ENCODE assay signal across 18 cellular contexts in the genomic region with DNA sequence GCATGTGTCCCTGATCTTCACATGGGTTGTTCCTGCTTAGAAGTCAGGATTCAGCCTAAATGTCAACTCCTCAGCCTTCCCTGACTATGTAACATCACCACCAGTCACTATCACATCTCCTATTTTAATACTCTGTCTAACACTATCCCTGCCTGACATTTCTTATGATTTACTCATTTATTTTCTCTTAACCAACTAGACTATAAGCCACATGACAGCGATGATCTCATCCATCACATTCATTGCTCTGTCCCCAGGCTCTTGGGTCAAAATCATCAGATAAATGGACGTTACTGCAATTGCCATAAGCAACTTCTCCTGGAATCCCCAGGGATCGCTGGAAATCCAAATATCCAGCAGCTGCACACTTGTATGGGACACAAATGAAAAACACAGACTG. TPM values are rescaled to one million over a fixed set of nuclear protein-coding genes. Genes with fewer than 3 reads are reported as not detected.
DNase-seq lines count a peak whose midpoint lies in the region; ATAC-seq and TF ChIP-seq lines count a peak whose summit lies in the region.
"Had no signal": no experiment of that assay in that cellular context is flagged by ENCODE, and none has a peak within 500 bp of the region (broad histone marks: within the 10 kb centered on the region; RNA-seq: fewer than 3 reads in every experiment).

No MANE protein-coding gene starts in this region.

- ATAC-seq in HG03280 (IDR thresholded peaks at IDR 0.05; ENCODE audit: unreplicated experiment) (no peak), GM18517 (IDR thresholded peaks at IDR 0.05; ENCODE audit: unreplicated experiment) (no peak)
- ATAC-seq: HepG2 had no signal

- H3K27me3 ChIP-seq in GM23248 (replicated peaks; ENCODE audit: insufficient read depth) (no peaks in the 10 kb centered on the region), vagina (no peaks in the 10 kb centered on the region)
- H3K27me3 ChIP-seq: Peyer's patch had no signal

- H2AFZ ChIP-seq in GM23248: no peak overlapping the region

- in situ Hi-C loops in GM23248 (cut with MboI) (no loop called here), SK-MEL-5 (cut with HindIII; ENCODE audit: low pct_unique_long_range_greater_than_20kb, low sequenced_read_pairs) (no loop called here)

- H3K9me2 ChIP-seq in GM23248 (ENCODE audit: insufficient read depth): no peaks in the 10 kb centered on the region

- no peaks in the 10 kb centered on the region for H3K9me3 ChIP-seq in GM23248 (ENCODE audit: low read depth)
- no peaks in the 10 kb centered on the region for H3K9me3 ChIP-seq in vagina
- H3K9me3 ChIP-seq: Peyer's patch had no signal

- H3F3A ChIP-seq in GM23248 (ENCODE audit: insufficient read depth): peaks cover 20% of the 10 kb centered on the region; the same call in 1 of the 2 replicates

- no peak overlapping the region for H3K9ac ChIP-seq in GM23248

- H4K20me1 ChIP-seq in GM23248 (ENCODE audit: insufficient read depth): no peaks in the 10 kb centered on the region

- no peak overlapping the region for H3K4me3 ChIP-seq in GM23248
- H3K4me3 ChIP-seq in vagina: no peak overlapping the region
- H3K4me3 ChIP-seq: Peyer's patch had no signal

- H3K36me3 ChIP-seq in GM23248 (ENCODE audit: low read depth): 0 out of 2 replicates have a peak, but pooled peaks cover 11% of the 10 kb centered on the region
- no peaks in the 10 kb centered on the region for H3K36me3 ChIP-seq in vagina
- H3K36me3 ChIP-seq: Peyer's patch had no signal

- no peaks in the 10 kb centered on the region for H3K79me2 ChIP-seq in GM23248 (ENCODE audit: insufficient read depth)

- DNase-seq in GM23248 (peak; percentile 4), SK-MEL-5 (ENCODE audit: low read depth, low spot score) (peak; percentile 34), iris pigment epithelial cell (ENCODE audit: low read depth) (peak; percentile 60), vagina (ENCODE audit: extremely low spot score in 2 of 2) (no peak), mesenteric fat pad (ENCODE audit: low spot score) (no peak)
- DNase-seq: DND-41, GF-D8, GOT3, MM.1S, NCI-H1092, NCI-H2081, NCI-H446 treated with DMSO at 0.1 percent for 48 hours, Peyer's patch, SHP77, T-helper 1 cell had no signal

- no peak overlapping the region for H3K4me2 ChIP-seq in GM23248 (ENCODE audit: unreplicated experiment)

- TF ChIP-seq POLR2A in vagina (IDR thresholded peaks at IDR 0.05): no peak

- H3K27ac ChIP-seq in GM23248 (no peak overlapping the region), vagina (peak overlapping the region; percentile 12)

- no peak for TF ChIP-seq CTCF in vagina (IDR thresholded peaks at IDR 0.05)

- 78 to 79% methylated on average over 3 of the region's 3 CpGs for WGBS in GM23248 (ENCODE audit: low coverage in 1 of 2, low lambda C conversion rate in 2 of 2, missing lambda C conversion rate in 2 of 2), 2 experiments

- intact Hi-C loops in vagina (cut with DNase I): no loop called here

- H3K4me1 ChIP-seq in GM23248 (ENCODE audit: insufficient read depth) (peaks cover 25% of the 10 kb centered on the region), vagina (peaks cover 21% of the 10 kb centered on the region)

RNA-seq across cellular contexts. Expression of a gene that starts 15.7 kb away (rescaled TPM):
- total RNA-seq in GM23248 (2014; rRNA removed; shearing (Covaris generic)): 3.8 and 23.3 TPM in 2 replicates
- polyA plus RNA-seq in GM23248 (2016; fragmentation: Nextera tagmentation; extraction: Ambion mirVana): 3.0 and 4.1 TPM in 2 replicates
- total RNA-seq in SK-MEL-5 (2014; rRNA removed; shearing (Covaris generic)): 0.77 and 1.6 TPM in 2 replicates
- 2.9 TPM in 1 of 2 replicates, not detected in the other for polyA plus RNA-seq in SK-MEL-5 (2015; cell fraction: cytosol; rRNA removed)
- polyA plus RNA-seq in SK-MEL-5 (2015; cell fraction: nucleus; rRNA removed): 1.7 and 8.6 TPM in 2 replicates
- total RNA-seq in vagina: 4.2 TPM
- 2.8 TPM for total RNA-seq in mesenteric fat pad

Comparison
In these comparisons a context has a peak if more than half of its experiments do, and no peak if none do; other contexts are left out.
1. DNase-seq: peak in GM23248 (single experiment), SK-MEL-5 (single experiment) and iris pigment epithelial cell (single experiment); none in vagina (0 of 2) and mesenteric fat pad (single experiment).